1 cellular context compared by ENCODE assay signal in genomic region chr21:36141513-36141925, GRCh38.
TF ChIP-seq lines count a peak whose summit lies in the region.

No MANE protein-coding gene starts in this region.

TF ChIP-seq in HepG2, 621 proteins besides CTCF, POLR2A, EP300 and RAD21 (continued from another document and continues in another):
- TF ChIP-seq IKZF5 (CRISPR knock-in tag; IDR thresholded peaks at IDR 0.05) (no peak), TAF1 (CRISPR knock-in tag; IDR thresholded peaks at IDR 0.05) (no peak), ZNF747 (CRISPR knock-in tag; IDR thresholded peaks at IDR 0.05; ENCODE audit: borderline replicate concordance) (no peak), SSRP1 (CRISPR knock-in tag; IDR thresholded peaks at IDR 0.05) (no peak), ZNF17 (CRISPR knock-in tag; IDR thresholded peaks at IDR 0.05) (no peak), FUBP1 (CRISPR knock-in tag; IDR thresholded peaks at IDR 0.05; ENCODE audit: borderline replicate concordance) (no peak), ZBTB21 (CRISPR knock-in tag; IDR thresholded peaks at IDR 0.05) (0 out of 2 replicates have a peak, but pooled peaks have one; percentile 21), KLF13 (CRISPR knock-in tag; IDR thresholded peaks at IDR 0.05) (no peak), ZEB1 (IDR thresholded peaks at IDR 0.05; ENCODE audit: insufficient replicate concordance, low read depth) (peak; percentile 78), ZBTB46 (CRISPR knock-in tag; IDR thresholded peaks at IDR 0.05; ENCODE audit: borderline replicate concordance) (no peak), HMG20B (CRISPR knock-in tag; conservative IDR thresholded peaks at IDR 0.05) (no peak), ZSCAN21 (CRISPR knock-in tag; IDR thresholded peaks at IDR 0.05; ENCODE audit: borderline replicate concordance) (no peak), ZNF275 (CRISPR knock-in tag; IDR thresholded peaks at IDR 0.05; ENCODE audit: borderline replicate concordance) (no peak), MED13 (CRISPR knock-in tag; IDR thresholded peaks at IDR 0.05) (no peak), ZNF512 (CRISPR knock-in tag; IDR thresholded peaks at IDR 0.05) (no peak), ATF5 (CRISPR knock-in tag; IDR thresholded peaks at IDR 0.05; ENCODE audit: low read depth) (no peak), MIER2 (CRISPR knock-in tag; IDR thresholded peaks at IDR 0.05) (no peak), NRL (CRISPR knock-in tag; IDR thresholded peaks at IDR 0.05; ENCODE audit: borderline replicate concordance) (no peak), ZNF768 (CRISPR knock-in tag; IDR thresholded peaks at IDR 0.05) (no peak), NR0B2 (CRISPR knock-in tag; IDR thresholded peaks at IDR 0.05) (no peak), FOXO1 (CRISPR knock-in tag; IDR thresholded peaks at IDR 0.05) (peak; percentile 64; the same call in 1 of the 2 replicates), ZNF329 (CRISPR knock-in tag; IDR thresholded peaks at IDR 0.05; ENCODE audit: low read depth) (no peak), ZFY (CRISPR knock-in tag; IDR thresholded peaks at IDR 0.05) (no peak), RARG (CRISPR knock-in tag; IDR thresholded peaks at IDR 0.05; ENCODE audit: low read depth) (no peak), CAMTA2 (CRISPR knock-in tag; IDR thresholded peaks at IDR 0.05; ENCODE audit: borderline replicate concordance) (no peak), ZFP90 (CRISPR knock-in tag; IDR thresholded peaks at IDR 0.05; ENCODE audit: borderline replicate concordance) (no peak), STAG1 (CRISPR knock-in tag; IDR thresholded peaks at IDR 0.05) (peak; percentile 96), ZNF570 (CRISPR knock-in tag; IDR thresholded peaks at IDR 0.05; ENCODE audit: borderline replicate concordance) (no peak), ATF7-NPFF (CRISPR knock-in tag; IDR thresholded peaks at IDR 0.05; ENCODE audit: low read depth) (no peak), ELF3 (CRISPR knock-in tag; IDR thresholded peaks at IDR 0.05) (0 out of 2 replicates have a peak, but pooled peaks have one; percentile 38), ZNF761 (CRISPR knock-in tag; conservative IDR thresholded peaks at IDR 0.05) (no peak), CEBPG (CRISPR knock-in tag; IDR thresholded peaks at IDR 0.05) (0 out of 2 replicates have a peak, but pooled peaks have one; percentile 21), HES4 (CRISPR knock-in tag; IDR thresholded peaks at IDR 0.05; ENCODE audit: borderline replicate concordance) (no peak), ZNF383 (CRISPR knock-in tag; IDR thresholded peaks at IDR 0.05; ENCODE audit: borderline replicate concordance) (no peak), REPIN1 (CRISPR knock-in tag; IDR thresholded peaks at IDR 0.05; ENCODE audit: borderline replicate concordance, low read depth) (no peak), IRF2 (CRISPR knock-in tag; IDR thresholded peaks at IDR 0.05) (peak; percentile 47; the same call in 1 of the 2 replicates), MAFK (conservative IDR thresholded peaks at IDR 0.05 in 1 of 2, IDR thresholded peaks at IDR 0.05 in 1 of 2; ENCODE audit: low read length in 2 of 2) (no peak)
- TF ChIP-seq, protein P1, sequence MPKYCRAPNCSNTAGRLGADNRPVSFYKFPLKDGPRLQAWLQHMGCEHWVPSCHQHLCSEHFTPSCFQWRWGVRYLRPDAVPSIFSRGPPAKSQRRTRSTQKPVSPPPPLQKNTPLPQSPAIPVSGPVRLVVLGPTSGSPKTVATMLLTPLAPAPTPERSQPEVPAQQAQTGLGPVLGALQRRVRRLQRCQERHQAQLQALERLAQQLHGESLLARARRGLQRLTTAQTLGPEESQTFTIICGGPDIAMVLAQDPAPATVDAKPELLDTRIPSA (CRISPR knock-in tag; IDR thresholded peaks at IDR 0.05; ENCODE audit: borderline replicate concordance), result no peak
- TF ChIP-seq, protein P2, sequence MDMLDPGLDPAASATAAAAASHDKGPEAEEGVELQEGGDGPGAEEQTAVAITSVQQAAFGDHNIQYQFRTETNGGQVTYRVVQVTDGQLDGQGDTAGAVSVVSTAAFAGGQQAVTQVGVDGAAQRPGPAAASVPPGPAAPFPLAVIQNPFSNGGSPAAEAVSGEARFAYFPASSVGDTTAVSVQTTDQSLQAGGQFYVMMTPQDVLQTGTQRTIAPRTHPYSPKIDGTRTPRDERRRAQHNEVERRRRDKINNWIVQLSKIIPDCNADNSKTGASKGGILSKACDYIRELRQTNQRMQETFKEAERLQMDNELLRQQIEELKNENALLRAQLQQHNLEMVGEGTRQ (IDR thresholded peaks at IDR 0.05; ENCODE audit: low read depth, low read length), result no peak
- TF ChIP-seq, protein P2 (CRISPR knock-in tag; IDR thresholded peaks at IDR 0.05; ENCODE audit: borderline replicate concordance), result no peak
- TF ChIP-seq, protein P3, sequence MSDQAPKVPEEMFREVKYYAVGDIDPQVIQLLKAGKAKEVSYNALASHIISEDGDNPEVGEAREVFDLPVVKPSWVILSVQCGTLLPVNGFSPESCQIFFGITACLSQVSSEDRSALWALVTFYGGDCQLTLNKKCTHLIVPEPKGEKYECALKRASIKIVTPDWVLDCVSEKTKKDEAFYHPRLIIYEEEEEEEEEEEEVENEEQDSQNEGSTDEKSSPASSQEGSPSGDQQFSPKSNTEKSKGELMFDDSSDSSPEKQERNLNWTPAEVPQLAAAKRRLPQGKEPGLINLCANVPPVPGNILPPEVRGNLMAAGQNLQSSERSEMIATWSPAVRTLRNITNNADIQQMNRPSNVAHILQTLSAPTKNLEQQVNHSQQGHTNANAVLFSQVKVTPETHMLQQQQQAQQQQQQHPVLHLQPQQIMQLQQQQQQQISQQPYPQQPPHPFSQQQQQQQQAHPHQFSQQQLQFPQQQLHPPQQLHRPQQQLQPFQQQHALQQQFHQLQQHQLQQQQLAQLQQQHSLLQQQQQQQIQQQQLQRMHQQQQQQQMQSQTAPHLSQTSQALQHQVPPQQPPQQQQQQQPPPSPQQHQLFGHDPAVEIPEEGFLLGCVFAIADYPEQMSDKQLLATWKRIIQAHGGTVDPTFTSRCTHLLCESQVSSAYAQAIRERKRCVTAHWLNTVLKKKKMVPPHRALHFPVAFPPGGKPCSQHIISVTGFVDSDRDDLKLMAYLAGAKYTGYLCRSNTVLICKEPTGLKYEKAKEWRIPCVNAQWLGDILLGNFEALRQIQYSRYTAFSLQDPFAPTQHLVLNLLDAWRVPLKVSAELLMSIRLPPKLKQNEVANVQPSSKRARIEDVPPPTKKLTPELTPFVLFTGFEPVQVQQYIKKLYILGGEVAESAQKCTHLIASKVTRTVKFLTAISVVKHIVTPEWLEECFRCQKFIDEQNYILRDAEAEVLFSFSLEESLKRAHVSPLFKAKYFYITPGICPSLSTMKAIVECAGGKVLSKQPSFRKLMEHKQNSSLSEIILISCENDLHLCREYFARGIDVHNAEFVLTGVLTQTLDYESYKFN (CRISPR knock-in tag; conservative IDR thresholded peaks at IDR 0.05), result no peak
- TF ChIP-seq, protein P4, sequence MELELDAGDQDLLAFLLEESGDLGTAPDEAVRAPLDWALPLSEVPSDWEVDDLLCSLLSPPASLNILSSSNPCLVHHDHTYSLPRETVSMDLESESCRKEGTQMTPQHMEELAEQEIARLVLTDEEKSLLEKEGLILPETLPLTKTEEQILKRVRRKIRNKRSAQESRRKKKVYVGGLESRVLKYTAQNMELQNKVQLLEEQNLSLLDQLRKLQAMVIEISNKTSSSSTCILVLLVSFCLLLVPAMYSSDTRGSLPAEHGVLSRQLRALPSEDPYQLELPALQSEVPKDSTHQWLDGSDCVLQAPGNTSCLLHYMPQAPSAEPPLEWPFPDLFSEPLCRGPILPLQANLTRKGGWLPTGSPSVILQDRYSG (CRISPR knock-in tag; IDR thresholded peaks at IDR 0.05), result no peak
- TF ChIP-seq, protein P5, sequence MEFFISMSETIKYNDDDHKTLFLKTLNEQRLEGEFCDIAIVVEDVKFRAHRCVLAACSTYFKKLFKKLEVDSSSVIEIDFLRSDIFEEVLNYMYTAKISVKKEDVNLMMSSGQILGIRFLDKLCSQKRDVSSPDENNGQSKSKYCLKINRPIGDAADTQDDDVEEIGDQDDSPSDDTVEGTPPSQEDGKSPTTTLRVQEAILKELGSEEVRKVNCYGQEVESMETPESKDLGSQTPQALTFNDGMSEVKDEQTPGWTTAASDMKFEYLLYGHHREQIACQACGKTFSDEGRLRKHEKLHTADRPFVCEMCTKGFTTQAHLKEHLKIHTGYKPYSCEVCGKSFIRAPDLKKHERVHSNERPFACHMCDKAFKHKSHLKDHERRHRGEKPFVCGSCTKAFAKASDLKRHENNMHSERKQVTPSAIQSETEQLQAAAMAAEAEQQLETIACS (CRISPR knock-in tag; IDR thresholded peaks at IDR 0.05), result no peak
